ENCODE assay signal across 1 cellular context in genomic region chr5:170225326-170226137, GRCh38.
TF ChIP-seq lines count a peak whose summit lies in the region.

No MANE protein-coding gene starts in this region.

TF ChIP-seq in K562, 482 proteins besides CTCF, POLR2A, EP300 and RAD21 (continued from another document):
- TF ChIP-seq ZNF165 (CRISPR knock-in tag; IDR thresholded peaks at IDR 0.05; ENCODE audit: borderline replicate concordance) = no peak
- peak; percentile 12; the same call in 1 of the 2 replicates for TF ChIP-seq MAFF (IDR thresholded peaks at IDR 0.05; ENCODE audit: low read length)
- no peak for TF ChIP-seq ZNF592 (IDR thresholded peaks at IDR 0.05)
- TF ChIP-seq ZMIZ1 (IDR thresholded peaks at IDR 0.05; ENCODE audit: low read depth in 2 of 2, low read length in 2 of 2) = no peak
- peak; percentile 11 for TF ChIP-seq RBM25 (IDR thresholded peaks at IDR 0.05; ENCODE audit: low read depth, low read length, severe bottlenecking)
- peak; percentile 74; the same call in 1 of the 2 replicates for TF ChIP-seq STAG1 (CRISPR knock-in tag; IDR thresholded peaks at IDR 0.05; ENCODE audit: borderline replicate concordance)
- TF ChIP-seq AFF4 (CRISPR knock-in tag; IDR thresholded peaks at IDR 0.05) = no peak
- no peak for TF ChIP-seq PPARD (CRISPR knock-in tag; IDR thresholded peaks at IDR 0.05)
- no peak for TF ChIP-seq NR3C1 (CRISPR knock-in tag; IDR thresholded peaks at IDR 0.05)
- TF ChIP-seq ZFP36 (IDR thresholded peaks at IDR 0.05; ENCODE audit: low read depth, low read length, partially characterized antibody) = peak; percentile 71
- no peak for TF ChIP-seq CBX3 (IDR thresholded peaks at IDR 0.05; ENCODE audit: borderline replicate concordance in 1 of 2, low read length in 2 of 2)
- TF ChIP-seq ZNF76 (CRISPR knock-in tag; IDR thresholded peaks at IDR 0.05; ENCODE audit: borderline replicate concordance) = no peak
- no peak for TF ChIP-seq ZNF436 (CRISPR knock-in tag; IDR thresholded peaks at IDR 0.05)
- 0 out of 2 replicates have a peak, but pooled peaks have one; percentile 20 for TF ChIP-seq KLF16 (IDR thresholded peaks at IDR 0.05)
- no peak for TF ChIP-seq KLF10 (CRISPR knock-in tag; IDR thresholded peaks at IDR 0.05)
- TF ChIP-seq PRMT5 (CRISPR knock-in tag; IDR thresholded peaks at IDR 0.05) = no peak
- peak; percentile 84 for TF ChIP-seq SMC3 (conservative IDR thresholded peaks at IDR 0.05; ENCODE audit: insufficient read depth, low read depth, low read length)
- no peak for TF ChIP-seq JUNB (CRISPR knock-in tag; conservative IDR thresholded peaks at IDR 0.05)
- no peak for TF ChIP-seq FIP1L1 (IDR thresholded peaks at IDR 0.05; ENCODE audit: low read depth, low read length, poor library complexity, severe bottlenecking)
